ENCODE assay signal across 10 cellular contexts in genomic region chr5:75712091-75712490, GRCh38.
"Had no signal": no experiment of that assay in that cellular context is flagged by ENCODE, and none has a peak within 500 bp of the region (broad histone marks: within the 10 kb centered on the region; RNA-seq: fewer than 3 reads in every experiment).

No MANE protein-coding gene starts in this region.

- H3K27ac Mint-ChIP-seq: HFFc6, IgD-negative memory B cell had no signal

- ATAC-seq: HCT116, HepG2 had no signal

- H3K9me3 ChIP-seq: HAP-1 had no signal

- DNase-seq: GM23248, GOT3, H7, HFFc6, KG1 had no signal

- H3K4me3 ChIP-seq: GM23248, HAP-1 had no signal

- FAIRE-seq: HepG2 had no signal

- H2AFZ ChIP-seq: GM23248 had no signal

- H3K4me3 Mint-ChIP-seq: HFFc6, IgD-negative memory B cell had no signal

- H3K27ac ChIP-seq: GM23248, HL-60 had no signal

- H3K9ac ChIP-seq: GM23248 had no signal

- H3K27me3 Mint-ChIP-seq: IgD-negative memory B cell had no signal

- H3K9me3 Mint-ChIP-seq: HFFc6, IgD-negative memory B cell had no signal
